1 cellular context compared by ENCODE assay signal in the genomic region with DNA sequence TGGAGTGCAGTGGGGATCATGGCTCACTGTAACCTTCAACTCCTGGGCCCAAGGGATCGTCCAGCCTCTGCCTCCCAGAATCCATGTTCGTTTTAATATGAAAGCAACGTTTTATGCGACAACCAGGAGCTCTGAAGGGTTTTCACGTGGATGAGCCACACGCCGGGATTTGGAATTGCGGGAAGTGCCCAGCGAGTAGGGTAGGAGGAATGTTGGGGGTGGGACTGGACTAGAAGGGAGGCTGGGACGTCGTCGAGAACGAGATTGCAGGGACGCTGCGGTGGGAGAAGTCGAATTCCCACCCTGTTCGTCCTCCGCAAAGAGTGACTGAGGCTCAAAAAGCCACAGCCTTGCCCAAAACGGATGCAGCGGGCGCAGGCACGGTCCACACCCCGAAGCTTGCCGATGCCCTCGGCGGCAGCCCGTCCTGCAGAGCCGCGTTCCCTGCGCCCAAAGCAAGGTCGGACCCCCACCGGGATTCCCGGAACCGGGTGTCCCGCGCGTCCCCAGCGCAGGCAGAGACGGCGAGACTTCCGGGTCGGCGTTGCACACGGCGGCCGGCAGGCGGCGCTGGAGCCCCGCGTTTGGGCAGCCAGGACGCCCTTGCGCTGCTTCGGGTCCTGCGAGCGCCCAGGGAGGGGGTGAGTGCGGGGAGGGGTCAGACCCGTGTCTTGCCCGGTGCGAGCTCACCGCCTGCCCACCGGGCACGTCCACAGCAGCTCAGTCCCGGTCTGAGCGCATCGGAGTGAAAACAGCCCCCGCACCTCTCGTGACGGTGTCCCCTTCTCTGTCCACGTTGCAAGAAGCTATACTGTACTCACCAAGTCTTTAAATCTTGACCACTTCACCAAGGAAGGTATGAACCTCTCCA.
A peak's percentile ranks its signal among the peaks of the same experiment; 100 is the strongest.
TF ChIP-seq lines count a peak whose summit lies in the region.

No MANE protein-coding gene starts in this region.

TF ChIP-seq in HepG2, 621 proteins besides CTCF, POLR2A, EP300 and RAD21 (continued from another document and continues in another):
- TF ChIP-seq, protein P1, sequence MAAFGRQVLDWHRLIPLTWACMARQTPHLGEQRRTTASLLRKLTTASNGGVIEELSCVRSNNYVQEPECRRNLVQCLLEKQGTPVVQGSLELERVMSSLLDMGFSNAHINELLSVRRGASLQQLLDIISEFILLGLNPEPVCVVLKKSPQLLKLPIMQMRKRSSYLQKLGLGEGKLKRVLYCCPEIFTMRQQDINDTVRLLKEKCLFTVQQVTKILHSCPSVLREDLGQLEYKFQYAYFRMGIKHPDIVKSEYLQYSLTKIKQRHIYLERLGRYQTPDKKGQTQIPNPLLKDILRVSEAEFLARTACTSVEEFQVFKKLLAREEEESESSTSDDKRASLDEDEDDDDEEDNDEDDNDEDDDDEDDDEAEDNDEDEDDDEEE (CRISPR knock-in tag; IDR thresholded peaks at IDR 0.05): peak; percentile 83; the same call in 1 of the 2 replicates
- peak; percentile 97; the same call in 1 of the 2 replicates for TF ChIP-seq NFATC3 (CRISPR knock-in tag; IDR thresholded peaks at IDR 0.05)
- TF ChIP-seq ZNF558 (CRISPR knock-in tag; IDR thresholded peaks at IDR 0.05; ENCODE audit: borderline replicate concordance): peak; percentile 94; the same call in 1 of the 2 replicates
- 0 out of 2 replicates have a peak, but pooled peaks have one; percentile 91 for TF ChIP-seq ZNF354B (CRISPR knock-in tag; IDR thresholded peaks at IDR 0.05)
- no peak for TF ChIP-seq PRPF4 (IDR thresholded peaks at IDR 0.05; ENCODE audit: low read depth, low read length, poor library complexity, severe bottlenecking)
- TF ChIP-seq, protein P2, sequence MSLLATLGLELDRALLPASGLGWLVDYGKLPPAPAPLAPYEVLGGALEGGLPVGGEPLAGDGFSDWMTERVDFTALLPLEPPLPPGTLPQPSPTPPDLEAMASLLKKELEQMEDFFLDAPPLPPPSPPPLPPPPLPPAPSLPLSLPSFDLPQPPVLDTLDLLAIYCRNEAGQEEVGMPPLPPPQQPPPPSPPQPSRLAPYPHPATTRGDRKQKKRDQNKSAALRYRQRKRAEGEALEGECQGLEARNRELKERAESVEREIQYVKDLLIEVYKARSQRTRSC (CRISPR knock-in tag; IDR thresholded peaks at IDR 0.05; ENCODE audit: low read depth): 0 out of 2 replicates have a peak, but pooled peaks have one; percentile 70
- TF ChIP-seq, protein P3, sequence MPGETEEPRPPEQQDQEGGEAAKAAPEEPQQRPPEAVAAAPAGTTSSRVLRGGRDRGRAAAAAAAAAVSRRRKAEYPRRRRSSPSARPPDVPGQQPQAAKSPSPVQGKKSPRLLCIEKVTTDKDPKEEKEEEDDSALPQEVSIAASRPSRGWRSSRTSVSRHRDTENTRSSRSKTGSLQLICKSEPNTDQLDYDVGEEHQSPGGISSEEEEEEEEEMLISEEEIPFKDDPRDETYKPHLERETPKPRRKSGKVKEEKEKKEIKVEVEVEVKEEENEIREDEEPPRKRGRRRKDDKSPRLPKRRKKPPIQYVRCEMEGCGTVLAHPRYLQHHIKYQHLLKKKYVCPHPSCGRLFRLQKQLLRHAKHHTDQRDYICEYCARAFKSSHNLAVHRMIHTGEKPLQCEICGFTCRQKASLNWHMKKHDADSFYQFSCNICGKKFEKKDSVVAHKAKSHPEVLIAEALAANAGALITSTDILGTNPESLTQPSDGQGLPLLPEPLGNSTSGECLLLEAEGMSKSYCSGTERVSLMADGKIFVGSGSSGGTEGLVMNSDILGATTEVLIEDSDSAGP (CRISPR knock-in tag; IDR thresholded peaks at IDR 0.05; ENCODE audit: borderline replicate concordance): peak; percentile 95; the same call in 1 of the 2 replicates
- TF ChIP-seq, protein P4, sequence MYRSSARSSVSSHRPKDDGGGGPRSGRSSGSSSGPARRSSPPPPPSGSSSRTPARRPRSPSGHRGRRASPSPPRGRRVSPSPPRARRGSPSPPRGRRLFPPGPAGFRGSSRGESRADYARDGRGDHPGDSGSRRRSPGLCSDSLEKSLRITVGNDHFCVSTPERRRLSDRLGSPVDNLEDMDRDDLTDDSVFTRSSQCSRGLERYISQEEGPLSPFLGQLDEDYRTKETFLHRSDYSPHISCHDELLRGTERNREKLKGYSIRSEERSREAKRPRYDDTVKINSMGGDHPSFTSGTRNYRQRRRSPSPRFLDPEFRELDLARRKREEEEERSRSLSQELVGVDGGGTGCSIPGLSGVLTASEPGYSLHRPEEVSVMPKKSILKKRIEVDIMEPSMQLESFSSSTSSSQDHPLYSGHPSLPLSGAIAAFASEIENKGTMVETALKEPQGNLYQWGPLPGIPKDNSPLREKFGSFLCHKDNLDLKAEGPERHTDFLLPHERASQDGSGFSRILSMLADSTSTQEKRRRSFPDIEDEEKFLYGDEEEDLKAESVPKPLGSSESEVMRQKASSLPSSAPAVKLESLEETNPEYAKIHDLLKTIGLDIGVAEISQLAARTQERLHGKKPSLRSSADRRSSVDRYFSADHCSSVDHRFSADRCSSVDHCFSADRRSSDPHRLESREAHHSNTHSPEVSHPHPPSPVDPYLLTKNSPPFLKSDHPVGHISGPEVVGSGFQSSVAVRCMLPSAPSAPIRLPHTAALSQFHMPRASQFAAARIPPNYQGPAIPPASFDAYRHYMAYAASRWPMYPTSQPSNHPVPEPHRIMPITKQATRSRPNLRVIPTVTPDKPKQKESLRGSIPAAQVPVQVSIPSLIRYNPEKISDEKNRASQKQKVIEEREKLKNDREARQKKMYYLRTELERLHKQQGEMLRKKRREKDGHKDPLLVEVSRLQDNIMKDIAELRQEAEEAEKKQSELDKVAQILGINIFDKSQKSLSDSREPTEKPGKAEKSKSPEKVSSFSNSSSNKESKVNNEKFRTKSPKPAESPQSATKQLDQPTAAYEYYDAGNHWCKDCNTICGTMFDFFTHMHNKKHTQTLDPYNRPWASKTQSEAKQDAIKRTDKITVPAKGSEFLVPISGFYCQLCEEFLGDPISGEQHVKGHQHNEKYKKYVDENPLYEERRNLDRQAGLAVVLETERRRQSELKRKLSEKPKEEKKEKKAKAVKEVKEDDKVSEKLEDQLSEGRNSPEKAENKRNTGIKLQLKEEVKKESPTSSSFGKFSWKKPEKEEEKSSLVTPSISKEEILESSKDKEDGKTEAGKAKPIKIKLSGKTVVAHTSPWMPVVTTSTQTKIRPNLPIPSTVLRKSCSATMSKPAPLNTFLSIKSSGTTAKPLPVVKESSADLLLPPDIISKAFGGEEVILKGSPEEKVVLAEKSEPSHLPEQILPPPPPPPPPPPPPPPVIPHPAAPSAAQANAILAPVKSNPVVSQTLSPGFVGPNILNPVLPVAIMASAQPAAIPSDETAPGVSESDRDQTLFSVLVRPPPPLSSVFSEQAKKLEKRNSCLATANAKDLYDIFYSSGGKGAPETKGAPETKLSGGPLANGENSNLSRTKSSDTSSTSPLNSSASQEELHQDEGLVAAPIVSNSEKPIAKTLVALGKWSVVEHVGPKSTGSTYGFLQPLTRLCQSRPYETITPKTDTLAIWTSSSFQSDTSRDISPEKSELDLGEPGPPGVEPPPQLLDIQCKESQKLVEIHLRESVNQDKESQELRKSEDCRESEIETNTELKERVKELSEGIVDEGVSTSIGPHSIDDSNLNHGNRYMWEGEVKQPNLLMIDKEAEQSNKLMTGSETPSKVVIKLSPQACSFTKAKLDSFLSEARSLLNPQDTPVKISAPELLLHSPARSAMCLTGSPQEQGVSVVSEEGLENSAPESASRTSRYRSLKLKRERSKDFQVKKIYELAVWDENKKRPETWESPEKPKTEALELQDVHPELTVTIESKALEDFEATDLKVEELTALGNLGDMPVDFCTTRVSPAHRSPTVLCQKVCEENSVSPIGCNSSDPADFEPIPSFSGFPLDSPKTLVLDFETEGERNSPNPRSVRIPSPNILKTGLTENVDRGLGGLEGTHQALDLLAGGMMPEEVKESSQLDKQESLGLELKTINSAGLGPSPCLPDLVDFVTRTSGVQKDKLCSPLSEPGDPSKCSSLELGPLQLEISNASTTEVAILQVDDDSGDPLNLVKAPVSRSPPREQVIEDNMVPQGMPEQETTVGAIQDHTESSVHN (CRISPR knock-in tag; IDR thresholded peaks at IDR 0.05): peak; percentile 76; the same call in 1 of the 2 replicates
- TF ChIP-seq MYNN (CRISPR knock-in tag; IDR thresholded peaks at IDR 0.05; ENCODE audit: low read depth): no peak
- TF ChIP-seq POLR2G (IDR thresholded peaks at IDR 0.05; ENCODE audit: low read depth, low read length): peak; percentile 85
- peak; percentile 91; the same call in 1 of the 2 replicates for TF ChIP-seq ARID2 (CRISPR knock-in tag; IDR thresholded peaks at IDR 0.05; ENCODE audit: borderline replicate concordance)
- TF ChIP-seq RCOR2 (CRISPR knock-in tag; IDR thresholded peaks at IDR 0.05): no peak
- TF ChIP-seq ZBTB42 (CRISPR knock-in tag; IDR thresholded peaks at IDR 0.05): no peak; the same call in none of the 2 replicates
- peak; percentile 45 for TF ChIP-seq MIXL1 (CRISPR knock-in tag; IDR thresholded peaks at IDR 0.05)
- TF ChIP-seq, protein P5, sequence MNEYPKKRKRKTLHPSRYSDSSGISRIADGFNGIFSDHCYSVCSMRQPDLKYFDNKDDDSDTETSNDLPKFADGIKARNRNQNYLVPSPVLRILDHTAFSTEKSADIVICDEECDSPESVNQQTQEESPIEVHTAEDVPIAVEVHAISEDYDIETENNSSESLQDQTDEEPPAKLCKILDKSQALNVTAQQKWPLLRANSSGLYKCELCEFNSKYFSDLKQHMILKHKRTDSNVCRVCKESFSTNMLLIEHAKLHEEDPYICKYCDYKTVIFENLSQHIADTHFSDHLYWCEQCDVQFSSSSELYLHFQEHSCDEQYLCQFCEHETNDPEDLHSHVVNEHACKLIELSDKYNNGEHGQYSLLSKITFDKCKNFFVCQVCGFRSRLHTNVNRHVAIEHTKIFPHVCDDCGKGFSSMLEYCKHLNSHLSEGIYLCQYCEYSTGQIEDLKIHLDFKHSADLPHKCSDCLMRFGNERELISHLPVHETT (CRISPR knock-in tag; conservative IDR thresholded peaks at IDR 0.05): peak; percentile 73; the same call in 1 of the 2 replicates
- peak; percentile 98 for TF ChIP-seq ELF4 (CRISPR knock-in tag; IDR thresholded peaks at IDR 0.05; ENCODE audit: borderline replicate concordance)
- TF ChIP-seq SPEN (CRISPR knock-in tag; IDR thresholded peaks at IDR 0.05; ENCODE audit: low read depth): peak; percentile 88
- TF ChIP-seq, protein P6, sequence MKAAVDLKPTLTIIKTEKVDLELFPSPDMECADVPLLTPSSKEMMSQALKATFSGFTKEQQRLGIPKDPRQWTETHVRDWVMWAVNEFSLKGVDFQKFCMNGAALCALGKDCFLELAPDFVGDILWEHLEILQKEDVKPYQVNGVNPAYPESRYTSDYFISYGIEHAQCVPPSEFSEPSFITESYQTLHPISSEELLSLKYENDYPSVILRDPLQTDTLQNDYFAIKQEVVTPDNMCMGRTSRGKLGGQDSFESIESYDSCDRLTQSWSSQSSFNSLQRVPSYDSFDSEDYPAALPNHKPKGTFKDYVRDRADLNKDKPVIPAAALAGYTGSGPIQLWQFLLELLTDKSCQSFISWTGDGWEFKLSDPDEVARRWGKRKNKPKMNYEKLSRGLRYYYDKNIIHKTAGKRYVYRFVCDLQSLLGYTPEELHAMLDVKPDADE (CRISPR knock-in tag; IDR thresholded peaks at IDR 0.05): peak; percentile 85
- TF ChIP-seq ZNF556 (CRISPR knock-in tag; IDR thresholded peaks at IDR 0.05; ENCODE audit: borderline replicate concordance): peak; percentile 88
- no peak for TF ChIP-seq ATAD3A (CRISPR knock-in tag; IDR thresholded peaks at IDR 0.05)
- peak; percentile 75 for TF ChIP-seq MED8 (CRISPR knock-in tag; IDR thresholded peaks at IDR 0.05; ENCODE audit: insufficient replicate concordance)
- peak; percentile 98 for TF ChIP-seq CBX1 (IDR thresholded peaks at IDR 0.05; ENCODE audit: low read depth)
- peak; percentile 69; the same call in 1 of the 2 replicates for TF ChIP-seq ZNF253 (CRISPR knock-in tag; IDR thresholded peaks at IDR 0.05; ENCODE audit: borderline replicate concordance)
- TF ChIP-seq TGIF2 (CRISPR knock-in tag; IDR thresholded peaks at IDR 0.05): peak; percentile 75; the same call in 1 of the 2 replicates
- TF ChIP-seq FOXO1 (CRISPR knock-in tag; IDR thresholded peaks at IDR 0.05): peak; percentile 81
- peak; percentile 77; the same call in 1 of the 2 replicates for TF ChIP-seq ZNF232 (CRISPR knock-in tag; IDR thresholded peaks at IDR 0.05; ENCODE audit: borderline replicate concordance)
- TF ChIP-seq, protein P7, sequence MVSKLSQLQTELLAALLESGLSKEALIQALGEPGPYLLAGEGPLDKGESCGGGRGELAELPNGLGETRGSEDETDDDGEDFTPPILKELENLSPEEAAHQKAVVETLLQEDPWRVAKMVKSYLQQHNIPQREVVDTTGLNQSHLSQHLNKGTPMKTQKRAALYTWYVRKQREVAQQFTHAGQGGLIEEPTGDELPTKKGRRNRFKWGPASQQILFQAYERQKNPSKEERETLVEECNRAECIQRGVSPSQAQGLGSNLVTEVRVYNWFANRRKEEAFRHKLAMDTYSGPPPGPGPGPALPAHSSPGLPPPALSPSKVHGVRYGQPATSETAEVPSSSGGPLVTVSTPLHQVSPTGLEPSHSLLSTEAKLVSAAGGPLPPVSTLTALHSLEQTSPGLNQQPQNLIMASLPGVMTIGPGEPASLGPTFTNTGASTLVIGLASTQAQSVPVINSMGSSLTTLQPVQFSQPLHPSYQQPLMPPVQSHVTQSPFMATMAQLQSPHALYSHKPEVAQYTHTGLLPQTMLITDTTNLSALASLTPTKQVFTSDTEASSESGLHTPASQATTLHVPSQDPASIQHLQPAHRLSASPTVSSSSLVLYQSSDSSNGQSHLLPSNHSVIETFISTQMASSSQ (IDR thresholded peaks at IDR 0.05; ENCODE audit: low read depth): no peak; the same call in 1 of the 2 replicates
- TF ChIP-seq, protein P7 (CRISPR knock-in tag; IDR thresholded peaks at IDR 0.05; ENCODE audit: borderline replicate concordance): peak; percentile 74
- no peak for TF ChIP-seq SIX1 (CRISPR knock-in tag; IDR thresholded peaks at IDR 0.05; ENCODE audit: borderline replicate concordance)
- peak; percentile 65; the same call in 1 of the 2 replicates for TF ChIP-seq SMAD3 (CRISPR knock-in tag; IDR thresholded peaks at IDR 0.05)
- TF ChIP-seq, protein P8, sequence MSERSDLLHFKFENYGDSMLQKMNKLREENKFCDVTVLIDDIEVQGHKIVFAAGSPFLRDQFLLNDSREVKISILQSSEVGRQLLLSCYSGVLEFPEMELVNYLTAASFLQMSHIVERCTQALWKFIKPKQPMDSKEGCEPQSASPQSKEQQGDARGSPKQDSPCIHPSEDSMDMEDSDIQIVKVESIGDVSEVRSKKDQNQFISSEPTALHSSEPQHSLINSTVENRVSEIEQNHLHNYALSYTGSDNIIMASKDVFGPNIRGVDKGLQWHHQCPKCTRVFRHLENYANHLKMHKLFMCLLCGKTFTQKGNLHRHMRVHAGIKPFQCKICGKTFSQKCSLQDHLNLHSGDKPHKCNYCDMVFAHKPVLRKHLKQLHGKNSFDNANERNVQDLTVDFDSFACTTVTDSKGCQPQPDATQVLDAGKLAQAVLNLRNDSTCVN (CRISPR knock-in tag; IDR thresholded peaks at IDR 0.05; ENCODE audit: borderline replicate concordance): peak; percentile 87; the same call in 1 of the 2 replicates
